Comparison of ENCODE assay signal across 1 cellular context in genomic region chr6:41642960-41643898, GRCh38.
A peak's percentile ranks its signal among the peaks of the same experiment; 100 is the strongest.
TF ChIP-seq lines count a peak whose summit lies in the region.

No MANE protein-coding gene starts in this region.

TF ChIP-seq in K562, 482 proteins besides CTCF, POLR2A, EP300 and RAD21 (continued from another document):
- no peak for TF ChIP-seq HOMEZ (CRISPR knock-in tag; IDR thresholded peaks at IDR 0.05)
- no peak for TF ChIP-seq ZNF384 (IDR thresholded peaks at IDR 0.05; ENCODE audit: low read depth, low read length)
- TF ChIP-seq ZNF282 (CRISPR knock-in tag; IDR thresholded peaks at IDR 0.05), result no peak
- no peak for TF ChIP-seq ZC3H11A (IDR thresholded peaks at IDR 0.05; ENCODE audit: low read depth, low read length)
- peak; percentile 83 for TF ChIP-seq ZNF263 (CRISPR knock-in tag; IDR thresholded peaks at IDR 0.05; ENCODE audit: borderline replicate concordance)
- TF ChIP-seq NR2C2 (CRISPR knock-in tag; IDR thresholded peaks at IDR 0.05), result no peak
- TF ChIP-seq NR2C2 (tag; IDR thresholded peaks at IDR 0.05), result peak; percentile 17; the same call in 1 of the 2 replicates
- no peak for TF ChIP-seq HNRNPLL (IDR thresholded peaks at IDR 0.05; ENCODE audit: low read depth, low read length, poor library complexity, severe bottlenecking)
- no peak for TF ChIP-seq DACH1 (IDR thresholded peaks at IDR 0.05; ENCODE audit: partially characterized antibody)
- no peak for TF ChIP-seq RBM14 (IDR thresholded peaks at IDR 0.05; ENCODE audit: borderline replicate concordance, insufficient read depth, low read depth, low read length)
- no peak for TF ChIP-seq MTA1 (IDR thresholded peaks at IDR 0.05; ENCODE audit: borderline replicate concordance)
